In genomic region chr4:180946188-180946587, GRCh38 we compare ENCODE assay signal across 8 cellular contexts.
"Had no signal": no experiment of that assay in that cellular context is flagged by ENCODE, and none has a peak within 500 bp of the region (broad histone marks: within the 10 kb centered on the region; RNA-seq: fewer than 3 reads in every experiment).

No MANE protein-coding gene starts in this region.

- H3K4me3 ChIP-seq: GM12878 had no signal

- FAIRE-seq: G401.6, GM12878, GM12891, GM12892, GM18507, GM19239 had no signal

- ATAC-seq: GM12878 had no signal

- DNase-seq: GDM1, GF-D8 had no signal
